In genomic region chr7:32958046-32959025, GRCh38 we compare ENCODE assay signal across 8 cellular contexts. TPM values are rescaled to one million over a fixed set of nuclear protein-coding genes. Genes with fewer than 3 reads are reported as not detected.
A peak's percentile ranks its signal among the peaks of the same experiment; 100 is the strongest.
DNase-seq lines count a peak whose midpoint lies in the region; ATAC-seq and TF ChIP-seq lines count a peak whose summit lies in the region.

No MANE protein-coding gene starts in this region.

- H3K4me3 ChIP-seq in CD8-positive, alpha-beta T cell (ENCODE audit: low read depth, low read length), result peak overlapping the region; percentile 41
- H3K4me3 ChIP-seq in HUES6 (ENCODE audit: low read depth, low read length) (peak overlapping the region; percentile 86), adipocyte (ENCODE audit: low read length) (peak overlapping the region; percentile 87), hepatocyte (peak overlapping the region; percentile 95), sigmoid colon (peak overlapping the region; percentile 61 to 96 (median 82))

- no peaks in the 10 kb centered on the region for H3K36me3 ChIP-seq in CD8-positive, alpha-beta T cell (ENCODE audit: insufficient read depth, low read length)
- H3K36me3 ChIP-seq in HUES6 (ENCODE audit: control insufficient read depth, insufficient read depth, low read length) (no peaks in the 10 kb centered on the region), adipocyte (ENCODE audit: control insufficient read depth, insufficient read depth, low read length, severe bottlenecking) (no peaks in the 10 kb centered on the region), hepatocyte (replicated peaks; ENCODE audit: insufficient read depth, low read depth) (no peaks in the 10 kb centered on the region), sigmoid colon (no peaks in the 10 kb centered on the region)

- H2AFZ ChIP-seq in hepatocyte, result peak overlapping the region; percentile 63

- no peak for TF ChIP-seq POLR2A in sigmoid colon (IDR thresholded peaks at IDR 0.05)

- H3K4me1 ChIP-seq in CD8-positive, alpha-beta T cell (ENCODE audit: insufficient read depth, low read length), result peaks cover 3% of the 10 kb centered on the region
- peaks cover 8% of the 10 kb centered on the region for H3K4me1 ChIP-seq in HUES6 (ENCODE audit: control insufficient read depth, insufficient read depth, low read length)
- peaks cover 18% of the 10 kb centered on the region for H3K4me1 ChIP-seq in adipocyte (ENCODE audit: control insufficient read depth, insufficient read depth, low read length)
- peaks cover 5% of the 10 kb centered on the region for H3K4me1 ChIP-seq in hepatocyte (ENCODE audit: insufficient read depth)
- H3K4me1 ChIP-seq in sigmoid colon, result peaks cover 0 to 16% (median 11%) of the 10 kb centered on the region in 4 donors

- POLR2A ChIA-PET in CD8-positive, alpha-beta T cell (lab: Charles Lee), result no interaction called here

- no peaks in the 10 kb centered on the region for H3K9me3 Mint-ChIP-seq in CD8-positive, alpha-beta T cell

- H4K20me1 ChIP-seq in hepatocyte (ENCODE audit: insufficient read depth, poor library complexity, severe bottlenecking), result no peaks in the 10 kb centered on the region

- peaks cover 23% of the 10 kb centered on the region for H3K79me2 ChIP-seq in hepatocyte

- H3K36me3 Mint-ChIP-seq in CD8-positive, alpha-beta T cell, result no peaks in the 10 kb centered on the region

- 58% methylated on average over 26 of the region's 26 CpGs for WGBS in hepatocyte (ENCODE audit: low lambda C conversion rate, missing lambda C conversion rate)
- WGBS in sigmoid colon, 2 donors, result 23 to 54% methylated on average over 26 of the region's 26 CpGs

- intact Hi-C loops in CD8-positive, alpha-beta T cell (cut with DNase I, micrococcal nuclease), result loop anchor here in 1 of 2 experiments (10.0 kb wide), 1 partner anchor 1306 kb away; no protein-coding TSS in a partner anchor
- intact Hi-C loops in sigmoid colon (cut with DNase I), result loop anchor here (5.0 kb wide), 2 partner anchors 66 to 104 kb away; partner anchors contain the start of genes KBTBD2 and NT5C3A

- no peak overlapping the region for H3K27ac ChIP-seq in CD8-positive, alpha-beta T cell (ENCODE audit: low read depth, low read length)
- no peak overlapping the region for H3K27ac ChIP-seq in HUES6 (ENCODE audit: low read depth, low read length)
- H3K27ac ChIP-seq in hepatocyte, result peak overlapping the region; percentile 96
- peak overlapping the region; percentile 90 to 93 (median 92) for H3K27ac ChIP-seq in sigmoid colon

- no peak for TF ChIP-seq EP300 in sigmoid colon (IDR thresholded peaks at IDR 0.05)

- H3K9ac ChIP-seq in HUES6 (ENCODE audit: low read length) (peak overlapping the region; percentile 80), adipocyte (ENCODE audit: low read length) (peak overlapping the region; percentile 98)

- no peaks in the 10 kb centered on the region for H3K9me2 ChIP-seq in hepatocyte (replicated peaks; ENCODE audit: insufficient read depth)

- peaks cover 9% of the 10 kb centered on the region for H3K27me3 ChIP-seq in CD8-positive, alpha-beta T cell (ENCODE audit: insufficient read depth, low read length)
- H3K27me3 ChIP-seq in HUES6 (ENCODE audit: control insufficient read depth, insufficient read depth, low read length), result peaks cover 31% of the 10 kb centered on the region
- no peaks in the 10 kb centered on the region for H3K27me3 ChIP-seq in adipocyte (replicated peaks; ENCODE audit: control insufficient read depth, insufficient read depth, low read length)
- H3K27me3 ChIP-seq in hepatocyte, result no peaks in the 10 kb centered on the region
- H3K27me3 ChIP-seq in sigmoid colon, result no peaks in the 10 kb centered on the region

- ATAC-seq in CD8-positive, alpha-beta T cell, result no peak

- H3K9me3 ChIP-seq in CD8-positive, alpha-beta T cell (ENCODE audit: low read length), result no peaks in the 10 kb centered on the region
- H3K9me3 ChIP-seq in HUES6 (ENCODE audit: control insufficient read depth, insufficient read depth, low read depth, low read length) (no peaks in the 10 kb centered on the region), adipocyte (ENCODE audit: control insufficient read depth, low read length) (no peaks in the 10 kb centered on the region), hepatocyte (ENCODE audit: low read depth) (no peaks in the 10 kb centered on the region), sigmoid colon (no peaks in the 10 kb centered on the region)

- H3K27ac Mint-ChIP-seq in CD8-positive, alpha-beta T cell, result no peak overlapping the region

- peaks cover 36% of the 10 kb centered on the region for H3K27me3 Mint-ChIP-seq in CD8-positive, alpha-beta T cell (ENCODE audit: low read depth)

- H3K4me3 Mint-ChIP-seq in CD8-positive, alpha-beta T cell, result peak overlapping the region; percentile 72

- peaks cover 3% of the 10 kb centered on the region for H3K4me1 Mint-ChIP-seq in CD8-positive, alpha-beta T cell (ENCODE audit: low read depth)

- CTCF ChIA-PET in CD8-positive, alpha-beta T cell (lab: Charles Lee), result interaction anchor here (1.1 to 1.7 kb wide), 2 partner anchors 15 to 112 kb away, joined by 3 to 5 read pairs; no protein-coding TSS in a partner anchor

- no peak for TF ChIP-seq CTCF in CD8-positive, alpha-beta T cell (IDR thresholded peaks at IDR 0.05)
- TF ChIP-seq CTCF in hepatocyte (IDR thresholded peaks at IDR 0.05; ENCODE audit: poor library complexity), result no peak
- no peak for TF ChIP-seq CTCF in sigmoid colon (IDR thresholded peaks at IDR 0.05)

- H3K4me2 ChIP-seq in hepatocyte, result peak overlapping the region; percentile 81

- no peak for DNase-seq in CD8-positive, alpha-beta T cell
- DNase-seq in adipocyte (ENCODE audit: low read depth), result peak; percentile 72
- DNase-seq in hepatocyte (ENCODE audit: low spot score), result peak; percentile 10
- peak; percentile 77 for DNase-seq in sigmoid colon
- DNase-seq in HuH-7 (ENCODE audit: low spot score), result no peak
- no peak for DNase-seq in 8988T
- DNase-seq in NCI-H2196 treated with DMSO at 0.1 percent for 48 hours (lab: John Stamatoyannopoulos, UW; ENCODE audit: unreplicated experiment), result no peak

RNA-seq across cellular contexts. Expression of gene FKBP9, which starts 1.1 kb away (rescaled TPM):
- not detected for total RNA-seq in CD8-positive, alpha-beta T cell
- 91.2 and 109 TPM in 2 replicates for total RNA-seq in hepatocyte
- 81.5 and 88.8 TPM in 2 replicates for polyA plus RNA-seq in hepatocyte
- 100 to 1,000 TPM in 2 of 4 donors, 10 to 100 TPM in 2; 79.6 to 161 (median 114) TPM for total RNA-seq in sigmoid colon
- 10 to 100 TPM; 12.3 to 39.2 (median 19.2) TPM for polyA plus RNA-seq in sigmoid colon

Comparison
In these comparisons a context has a peak if more than half of its experiments do, and no peak if none do; other contexts are left out.
1. DNase-seq: peak in adipocyte (single experiment), hepatocyte (single experiment) and sigmoid colon (single experiment); none in CD8-positive, alpha-beta T cell (0 of 7), HuH-7 (single experiment), 8988T (single experiment) and NCI-H2196 treated with DMSO at 0.1 percent for 48 hours (single experiment).
2. H3K27ac ChIP-seq: peak in hepatocyte (single experiment) and sigmoid colon (4 of 4); none in CD8-positive, alpha-beta T cell (single experiment) and HUES6 (single experiment).
3. H3K4me3 ChIP-seq: peak in every context shown above with its lines; median percentile 95 in hepatocyte; 87 in adipocyte; 86 in HUES6; 82 in sigmoid colon; 41 in CD8-positive, alpha-beta T cell.
4. RNA of gene FKBP9, which starts 1.1 kb away (total RNA-seq): 79.6 to 161 TPM in sigmoid colon and 91.2 to 109 TPM in hepatocyte; not detected in CD8-positive, alpha-beta T cell; every median in the first group is over 10 times any median in the second.